16 cellular contexts compared by ENCODE assay signal in genomic region chr2:3091696-3092095, GRCh38.
DNase-seq lines count a peak whose midpoint lies in the region; ATAC-seq, FAIRE-seq and TF ChIP-seq lines count a peak whose summit lies in the region.
"Had no signal": no experiment of that assay in that cellular context is flagged by ENCODE, and none has a peak within 500 bp of the region (broad histone marks: within the 10 kb centered on the region; RNA-seq: fewer than 3 reads in every experiment).

No MANE protein-coding gene starts in this region.

- H3K9me3 ChIP-seq in K562 (replicated peaks; ENCODE audit: control insufficient read depth, insufficient read depth, low read depth, low read length), result no peaks in the 10 kb centered on the region
- no peaks in the 10 kb centered on the region for H3K9me3 ChIP-seq in testis

- H3K27ac ChIP-seq in K562 (ENCODE audit: extremely low read depth, low read depth, low read length), result no peak overlapping the region
- no peak overlapping the region for H3K27ac ChIP-seq in dorsolateral prefrontal cortex
- no peak overlapping the region for H3K27ac ChIP-seq in testis
- H3K27ac ChIP-seq: BLaER1 had no signal

- ATAC-seq in K562, result no peak
- ATAC-seq: GM23338 had no signal

- TF ChIP-seq POLR2A in K562 (conservative IDR thresholded peaks at IDR 0.05) (no peak), testis (IDR thresholded peaks at IDR 0.05) (no peak)

- no peak for TF ChIP-seq EP300 in K562 (IDR thresholded peaks at IDR 0.05; ENCODE audit: low read length)

- no peaks in the 10 kb centered on the region for H3K9me1 ChIP-seq in K562 (ENCODE audit: control insufficient read depth, insufficient read depth, low read length)

- H4K20me1 ChIP-seq in K562 (replicated peaks; ENCODE audit: control insufficient read depth, insufficient read depth, low read length), result no peaks in the 10 kb centered on the region
- H4K20me1 ChIP-seq: BLaER1 had no signal

- CTCF ChIA-PET in K562 (lab: Yijun Ruan, JAX; ENCODE audit: low intra/inter-chr PET ratio), result no interaction called here

- peak; percentile 87 for DNase-seq in Jurkat, Clone E6-1 (ENCODE audit: low read depth, low spot score)
- DNase-seq in NOMO-1 (lab: John Stamatoyannopoulos, UW; ENCODE audit: unreplicated experiment in 2 of 2) (peak; percentile 36 to 81), OCI-M1 (lab: John Stamatoyannopoulos, UW) (peak; percentile 2), K562 (ENCODE audit: extremely low read depth in 1 of 4, low spot score in 3 of 4) (no peak), dorsolateral prefrontal cortex (no peak), NCI-H2081 (lab: John Stamatoyannopoulos, UW) (no peak), testis (no peak)
- DNase-seq: 8988T; AML-193; CD4-positive, CD25-positive, alpha-beta regulatory T cell; DMS53; GF-D8; H7 had no signal

- no peak overlapping the region for H3K4me2 ChIP-seq in K562 (ENCODE audit: insufficient read depth, low read length)
- H3K4me2 ChIP-seq: BLaER1, GM23338 had no signal

- H3K36me3 ChIP-seq in K562 (ENCODE audit: control insufficient read depth, insufficient read depth, low read length) (no peaks in the 10 kb centered on the region), testis (ENCODE audit: low read depth, missing control alignments) (no peaks in the 10 kb centered on the region)
- H3K36me3 ChIP-seq: BLaER1 had no signal

- POLR2A ChIA-PET in K562 (lab: Yijun Ruan, JAX), result no interaction called here

- TF ChIP-seq RAD21 in K562 (CRISPR knock-in tag; conservative IDR thresholded peaks at IDR 0.05 in 1 of 2, IDR thresholded peaks at IDR 0.05 in 1 of 2), result no peak

- 4% methylated on average over 2 of the region's 2 CpGs for WGBS in K562 (ENCODE audit: insufficient coverage, low coverage, missing lambda C conversion rate)
- 61 to 69% methylated on average over 2 of the region's 2 CpGs for WGBS in testis, 2 donors

- in situ Hi-C loops in K562 (cut with MboI), result no loop called here

- H3K9ac ChIP-seq in K562 (ENCODE audit: insufficient read depth in 1 of 2, low read depth in 2 of 2, low read length in 2 of 2), result no peak overlapping the region
- H3K9ac ChIP-seq: BLaER1 had no signal

- H3K4me3 ChIP-seq in Jurkat, Clone E6-1 (ENCODE audit: low read length), result no peak overlapping the region
- H3K4me3 ChIP-seq in K562 (no peak overlapping the region), dorsolateral prefrontal cortex (no peak overlapping the region), testis (no peak overlapping the region)
- H3K4me3 ChIP-seq: BLaER1, GM23338 had no signal

- TF ChIP-seq CTCF in K562 (IDR thresholded peaks at IDR 0.05 in 2 of 3, conservative IDR thresholded peaks at IDR 0.05 in 1 of 3; ENCODE audit: insufficient read depth in 2 of 3, low read depth in 1 of 3, low read length in 3 of 3), result no peak
- no peak for TF ChIP-seq CTCF in dorsolateral prefrontal cortex (IDR thresholded peaks at IDR 0.05 in 54 of 56, conservative IDR thresholded peaks at IDR 0.05 in 2 of 56; ENCODE audit: low read depth in 1 of 56, partially characterized antibody in 56 of 56)
- no peak for TF ChIP-seq CTCF in testis (IDR thresholded peaks at IDR 0.05)

- H2AFZ ChIP-seq in K562 (ENCODE audit: low read depth, low read length), result no peak overlapping the region
- H2AFZ ChIP-seq: GM23338 had no signal

- intact Hi-C loops in K562 (cut with micrococcal nuclease), result no loop called here
- intact Hi-C loops in dorsolateral prefrontal cortex (cut with DNase I), result no loop called here
- intact Hi-C loops in testis (cut with DNase I; ENCODE audit: low total_unique reads), result no loop called here

- FAIRE-seq in K562 (lab: Jason Lieb, UNC), result no peak
- FAIRE-seq: GM19239 had no signal

- no TSS peak for BruUV-seq in K562 (replicated peaks; lab: Mats Ljungman, UMichigan)

- H3K79me2 ChIP-seq in K562 (ENCODE audit: control insufficient read depth, insufficient read depth, low read length), result no peaks in the 10 kb centered on the region

- H3K4me1 ChIP-seq in K562 (replicated peaks in 1 of 2; ENCODE audit: control insufficient read depth in 2 of 2, insufficient read depth in 2 of 2, low read length in 2 of 2) (peaks cover 13% of the 10 kb centered on the region in 2 experiments; a peak in 3 of 5 replicates), testis (no peaks in the 10 kb centered on the region)

- H3K27me3 ChIP-seq in K562 (ENCODE audit: control insufficient read depth in 2 of 2, insufficient read depth in 2 of 2, low read length in 2 of 2) (no peaks in the 10 kb centered on the region), dorsolateral prefrontal cortex (no peaks in the 10 kb centered on the region), testis (no peaks in the 10 kb centered on the region)
- H3K27me3 ChIP-seq: BLaER1 had no signal

TF ChIP-seq in K562, 482 proteins besides CTCF, POLR2A, EP300 and RAD21:
- TF ChIP-seq MYBL2 (IDR thresholded peaks at IDR 0.05; ENCODE audit: low read depth) (no peak), MYBL2 (CRISPR knock-in tag; IDR thresholded peaks at IDR 0.05; ENCODE audit: borderline replicate concordance) (no peak), TCF3 (CRISPR knock-in tag; IDR thresholded peaks at IDR 0.05) (0 out of 2 replicates have a peak, but pooled peaks have one; percentile 18)

Comparison
In these comparisons a context has a peak if more than half of its experiments do, and no peak if none do; other contexts are left out.
1. DNase-seq: peak in Jurkat, Clone E6-1 (single experiment), NOMO-1 (2 of 2) and OCI-M1 (single experiment); none in K562 (0 of 4), dorsolateral prefrontal cortex (0 of 10), NCI-H2081 (0 of 2) and testis (single experiment).